In the genomic region with DNA sequence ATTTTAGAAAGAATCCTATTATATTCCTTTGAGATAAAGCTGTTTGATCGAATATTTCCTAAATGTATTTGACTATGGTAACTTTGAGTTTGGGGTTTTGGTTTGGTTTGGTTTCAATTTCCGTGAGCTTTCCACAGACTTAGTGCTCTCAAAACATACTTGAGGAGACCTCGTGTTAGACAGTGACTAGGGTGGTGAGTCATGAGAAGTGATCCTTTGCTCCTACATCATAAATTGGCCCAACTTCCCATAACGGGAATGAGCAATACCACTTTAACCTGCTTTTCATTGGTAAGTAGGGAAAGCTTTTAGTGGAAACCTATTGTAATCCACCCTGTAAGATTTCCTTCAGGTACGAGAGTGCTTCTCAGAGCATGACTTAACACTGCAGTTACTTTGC, we compare ENCODE assay signal across 20 cellular contexts. TPM values are rescaled to one million over a fixed set of nuclear protein-coding genes. Genes with fewer than 3 reads are reported as not detected.
A peak's percentile ranks its signal among the peaks of the same experiment; 100 is the strongest.
DNase-seq lines count a peak whose midpoint lies in the region; ATAC-seq and TF ChIP-seq lines count a peak whose summit lies in the region.
"Had no signal": no experiment of that assay in that cellular context is flagged by ENCODE, and none has a peak within 500 bp of the region (broad histone marks: within the 10 kb centered on the region; RNA-seq: fewer than 3 reads in every experiment).

No MANE protein-coding gene starts in this region.

- peak; percentile 18; the same call in 1 of the 2 replicates for ATAC-seq in PC-3
- ATAC-seq: activated T-cell treated with anti-CD3 and anti-CD28 coated beads, Interleukin-2, amount 50 U/mL, for 72 hours had no signal

- H3K27me3 ChIP-seq in PC-3 (ENCODE audit: low read length) (no peaks in the 10 kb centered on the region), smooth muscle cell (ENCODE audit: low read depth) (peaks cover 39% of the 10 kb centered on the region)

- TF ChIP-seq CTCF in PC-3 (conservative IDR thresholded peaks at IDR 0.05; ENCODE audit: low read depth, low read length) (no peak), smooth muscle cell (IDR thresholded peaks at IDR 0.05; ENCODE audit: borderline replicate concordance, insufficient read depth, poor library complexity, severe bottlenecking) (no peak)

- intact Hi-C loops in PC-3 (cut with micrococcal nuclease): loop anchor here (10.0 kb wide), 1 partner anchor 72 kb away; no protein-coding TSS in a partner anchor

- WGBS in smooth muscle cell (ENCODE audit: low lambda C conversion rate): 50% methylated on average over 5 of the region's 5 CpGs

- H4K20me1 ChIP-seq in PC-3 (ENCODE audit: low read length) (no peaks in the 10 kb centered on the region), smooth muscle cell (ENCODE audit: low read depth) (no peaks in the 10 kb centered on the region)

- H3K9ac ChIP-seq in PC-3 (ENCODE audit: low read length) (no peak overlapping the region), smooth muscle cell (ENCODE audit: low read depth) (no peak overlapping the region)
- H3K9ac ChIP-seq: neural progenitor cell had no signal

- H3K36me3 ChIP-seq in PC-3 (ENCODE audit: low read depth, low read length) (no peaks in the 10 kb centered on the region), smooth muscle cell (ENCODE audit: low read depth) (no peaks in the 10 kb centered on the region)
- H3K36me3 ChIP-seq: neural progenitor cell, tibial nerve had no signal

- H3K9me3 ChIP-seq in PC-3 (ENCODE audit: low read length) (no peaks in the 10 kb centered on the region), smooth muscle cell (replicated peaks; ENCODE audit: low read depth) (no peaks in the 10 kb centered on the region)

- BruUV-seq in PC-3 (replicated peaks; lab: Mats Ljungman, UMichigan): no TSS peak

- peaks cover 14% of the 10 kb centered on the region for H3K4me1 ChIP-seq in PC-3 (ENCODE audit: insufficient read depth, low read length)
- H3K4me1 ChIP-seq in smooth muscle cell (ENCODE audit: low read depth): peaks cover 10% of the 10 kb centered on the region

- peak overlapping the region; percentile 14; the same call in 1 of the 2 replicates for H3K4me2 ChIP-seq in PC-3 (ENCODE audit: low read length)
- peak overlapping the region; percentile 27 for H3K4me2 ChIP-seq in smooth muscle cell
- H3K4me2 ChIP-seq: neural progenitor cell had no signal

- H3K27ac ChIP-seq in PC-3 (ENCODE audit: low read length): no peak overlapping the region; the same call in 1 of the 2 replicates
- no peak overlapping the region for H3K27ac ChIP-seq in smooth muscle cell (ENCODE audit: low read depth)
- H3K27ac ChIP-seq: 22Rv1, neural progenitor cell, tibial nerve had no signal

- no peaks in the 10 kb centered on the region for H3K9me2 ChIP-seq in PC-3 (replicated peaks; ENCODE audit: low read length)

- peak; percentile 43 for DNase-seq in DMS53 (lab: John Stamatoyannopoulos, UW)
- no peak for DNase-seq in DMS53 treated with DMSO at 0.1 percent for 48 hours (lab: John Stamatoyannopoulos, UW; ENCODE audit: unreplicated experiment)
- DNase-seq in PC-3: peak; percentile 75
- peak; percentile 76 for DNase-seq in fibroblast of gingiva (ENCODE audit: low read depth)
- no peak for DNase-seq in smooth muscle cell (lab: John Stamatoyannopoulos, UW; ENCODE audit: unreplicated experiment)
- no peak for DNase-seq in hypothalamus (lab: John Stamatoyannopoulos, UW)
- no peak for DNase-seq in NCI-H2196 treated with DMSO at 0.1 percent for 48 hours (lab: John Stamatoyannopoulos, UW; ENCODE audit: unreplicated experiment)
- DNase-seq in activated effector memory CD4-positive, alpha-beta T cell treated with anti-CD3 and anti-CD28 coated beads, Interleukin-2, amount 50 U/mL, for 16 hours: no peak
- DNase-seq: activated CD4-positive, alpha-beta T cell treated with anti-CD3 and anti-CD28 coated beads for 48 hours; activated T-cell treated with anti-CD3 and anti-CD28 coated beads, Interleukin-2, amount 50 U/mL, for 72 hours; anterior cingulate cortex; DMS 273 treated with DMSO at 0.1 percent for 48 hours; effector memory CD4-positive, alpha-beta T cell; Kasumi-1; NCI-H2107 had no signal

- CTCF ChIA-PET in PC-3 (lab: Charles Lee): interaction anchor here (0.5 kb wide), 1 partner anchor 42 kb away, joined by 3 read pairs; no protein-coding TSS in a partner anchor

- H2AFZ ChIP-seq in PC-3 (ENCODE audit: low read length) (no peak overlapping the region), smooth muscle cell (ENCODE audit: low read depth) (no peak overlapping the region)
- H2AFZ ChIP-seq: neural progenitor cell had no signal

- POLR2A ChIA-PET in PC-3 (lab: Charles Lee; ENCODE audit: unreplicated experiment): no interaction called here

- H3K79me2 ChIP-seq in PC-3 (ENCODE audit: low read length): peaks cover under 1% of the 10 kb centered on the region
- no peaks in the 10 kb centered on the region for H3K79me2 ChIP-seq in smooth muscle cell (ENCODE audit: low read depth)

- H3F3A ChIP-seq in PC-3 (ENCODE audit: low read length, unreplicated experiment): no peaks in the 10 kb centered on the region
- no peaks in the 10 kb centered on the region for H3F3A ChIP-seq in smooth muscle cell (ENCODE audit: low read depth)

- H3K4me3 ChIP-seq in PC-3 (ENCODE audit: low read length) (no peak overlapping the region), smooth muscle cell (no peak overlapping the region)
- H3K4me3 ChIP-seq: lung, neural progenitor cell, tibial nerve had no signal

RNA-seq across cellular contexts. Expression of a gene that starts 3.8 kb away (rescaled TPM):
- 12.3 and 14.7 TPM in 2 replicates for total RNA-seq in PC-3 (2014; rRNA removed)
- 1.7 and 3.3 TPM in 2 replicates for total RNA-seq in smooth muscle cell
- polyA plus RNA-seq in smooth muscle cell: 0.11 and 0.44 TPM in 2 replicates
- total RNA-seq: activated T-cell treated with anti-CD3 and anti-CD28 coated beads, Interleukin-2, amount 50 U/mL, for 72 hours; T-helper 2 cell treated with Interferon-gamma antibody and Interleukin-4, amounts not matched to agents 100 ng/mL and 5 ng/mL, for 36 hours had no signal

Comparison
In these comparisons a context has a peak if more than half of its experiments do, and no peak if none do; other contexts are left out.
1. DNase-seq: peak in DMS53 (single experiment), PC-3 (single experiment) and fibroblast of gingiva (single experiment); none in DMS53 treated with DMSO at 0.1 percent for 48 hours (single experiment), smooth muscle cell (single experiment), hypothalamus (0 of 51), NCI-H2196 treated with DMSO at 0.1 percent for 48 hours (single experiment) and activated effector memory CD4-positive, alpha-beta T cell treated with anti-CD3 and anti-CD28 coated beads, Interleukin-2, amount 50 U/mL, for 16 hours (single experiment).